In genomic region chr5:170267431-170268152, GRCh38 we compare ENCODE assay signal across 1 cellular context.
TF ChIP-seq lines count a peak whose summit lies in the region.

No MANE protein-coding gene starts in this region.

TF ChIP-seq in K562, 482 proteins besides CTCF, POLR2A, EP300 and RAD21 (continued from another document):
- TF ChIP-seq HBP1 (CRISPR knock-in tag; IDR thresholded peaks at IDR 0.05): no peak; the same call in 1 of the 2 replicates
- peak; percentile 59 for TF ChIP-seq SMC3 (conservative IDR thresholded peaks at IDR 0.05; ENCODE audit: insufficient read depth, low read depth, low read length)
- TF ChIP-seq ZNF395 (CRISPR knock-in tag; IDR thresholded peaks at IDR 0.05): peak; percentile 63; the same call in 1 of the 2 replicates
- TF ChIP-seq DEAF1 (CRISPR knock-in tag; IDR thresholded peaks at IDR 0.05): peak; percentile 61
- TF ChIP-seq ZNF592 (IDR thresholded peaks at IDR 0.05): 0 out of 2 replicates have a peak, but pooled peaks have one; percentile 17
- TF ChIP-seq TEAD1 (CRISPR knock-in tag; IDR thresholded peaks at IDR 0.05): peak; percentile 51 to 89; a peak in 2 of 4 replicates
- TF ChIP-seq ZNF551 (CRISPR knock-in tag; IDR thresholded peaks at IDR 0.05): no peak
